Comparison of ENCODE assay signal across 15 cellular contexts in genomic region chr16:65728172-65728571, GRCh38.
DNase-seq lines count a peak whose midpoint lies in the region; ATAC-seq and TF ChIP-seq lines count a peak whose summit lies in the region.
"Had no signal": no experiment of that assay in that cellular context is flagged by ENCODE, and none has a peak within 500 bp of the region (broad histone marks: within the 10 kb centered on the region; RNA-seq: fewer than 3 reads in every experiment).

No MANE protein-coding gene starts in this region.

- H3K9me2 ChIP-seq in GM23338 (ENCODE audit: insufficient read depth), result peaks cover 8% of the 10 kb centered on the region; the same call in 1 of the 2 replicates

- peaks cover 40% of the 10 kb centered on the region for H3K4me1 ChIP-seq in GM23338 (ENCODE audit: insufficient read depth)

- no peaks in the 10 kb centered on the region for H3F3A ChIP-seq in GM23338 (replicated peaks; ENCODE audit: low read depth)

- H2AFZ ChIP-seq in GM23338, result peak overlapping the region; percentile 70

- DNase-seq in GM23338 (ENCODE audit: low spot score) (peak; percentile 51), RPMI7951 (ENCODE audit: low read depth) (peak; percentile 43), NCI-H1694 treated with DMSO at 0.1 percent for 48 hours (lab: John Stamatoyannopoulos, UW) (no peak), EL (no peak), hippocampal formation (lab: John Stamatoyannopoulos, UW) (no peak)
- DNase-seq: activated CD4-positive, alpha-beta T cell treated with anti-CD3 and anti-CD28 coated beads, Interleukin-2, amount 50 U/mL, for 4 hours; activated naive CD4-positive, alpha-beta T cell treated with anti-CD3 and anti-CD28 coated beads for 36 hours; COR-L47; MG63; NCI-H187; OCI-M1 had no signal

- H3K27me3 Mint-ChIP-seq in GM23338 (ENCODE audit: insufficient read depth, low read depth, poor library complexity) (peaks cover 2% of the 10 kb centered on the region), nephron (ENCODE audit: low read depth) (peaks cover 4% of the 10 kb centered on the region)

- no peaks in the 10 kb centered on the region for H3K79me2 ChIP-seq in GM23338 (replicated peaks; ENCODE audit: insufficient read depth)

- no peaks in the 10 kb centered on the region for H3K36me3 ChIP-seq in GM23338 (ENCODE audit: insufficient read depth)
- H3K36me3 ChIP-seq: MG63, thoracic aorta had no signal

- H3K27me3 ChIP-seq in GM23338 (ENCODE audit: insufficient read depth), result no peaks in the 10 kb centered on the region
- H3K27me3 ChIP-seq: MG63 had no signal

- peaks cover 18% of the 10 kb centered on the region for H3K9me3 Mint-ChIP-seq in GM23338
- H3K9me3 Mint-ChIP-seq in nephron, result peaks cover 11% of the 10 kb centered on the region

- no peak overlapping the region for H3K4me3 ChIP-seq in GM23338
- H3K4me3 ChIP-seq: MG63, thoracic aorta had no signal

- no peaks in the 10 kb centered on the region for H4K20me1 ChIP-seq in GM23338 (replicated peaks; ENCODE audit: insufficient read depth)

- TF ChIP-seq CTCF in GM23338 (conservative IDR thresholded peaks at IDR 0.05; ENCODE audit: low read depth in 2 of 2) (no peak), nephron (IDR thresholded peaks at IDR 0.05; ENCODE audit: unreplicated experiment in 3 of 3) (no peak)

- H3K4me1 Mint-ChIP-seq in GM23338 (peaks cover 38% of the 10 kb centered on the region), nephron (peaks cover 50% of the 10 kb centered on the region)

- peak overlapping the region; percentile 60; the same call in 1 of the 2 replicates for H3K27ac ChIP-seq in GM23338 (ENCODE audit: low read depth)
- H3K27ac ChIP-seq: thoracic aorta had no signal

- peak overlapping the region; percentile 60 for H3K4me2 ChIP-seq in GM23338

- ATAC-seq in GM23338, result peak; percentile 82
- peak; percentile 76 for ATAC-seq in esophagus mucosa
- ATAC-seq in HG03135 (IDR thresholded peaks at IDR 0.05; ENCODE audit: unreplicated experiment), result no peak

- H3K27ac Mint-ChIP-seq in GM23338, result peak overlapping the region; percentile 90
- peak overlapping the region; percentile 67 to 87 (median 81) for H3K27ac Mint-ChIP-seq in nephron
- H3K27ac Mint-ChIP-seq: activated naive CD4-positive, alpha-beta T cell treated with anti-CD3 and anti-CD28 coated beads for 36 hours had no signal

- H3K4me3 Mint-ChIP-seq in GM23338 (peak overlapping the region; percentile 14; the same call in 1 of the 3 replicates), nephron (no peak overlapping the region)
- H3K4me3 Mint-ChIP-seq: activated naive CD4-positive, alpha-beta T cell treated with anti-CD3 and anti-CD28 coated beads for 36 hours had no signal

- H3K36me3 Mint-ChIP-seq in GM23338 (ENCODE audit: low read depth) (peaks cover 6% of the 10 kb centered on the region; the same call in 1 of the 3 replicates), nephron (ENCODE audit: low read depth) (no peaks in the 10 kb centered on the region)

TF ChIP-seq in GM23338, 12 proteins besides CTCF, POLR2A, EP300 and RAD21:
- TF ChIP-seq, protein P1, sequence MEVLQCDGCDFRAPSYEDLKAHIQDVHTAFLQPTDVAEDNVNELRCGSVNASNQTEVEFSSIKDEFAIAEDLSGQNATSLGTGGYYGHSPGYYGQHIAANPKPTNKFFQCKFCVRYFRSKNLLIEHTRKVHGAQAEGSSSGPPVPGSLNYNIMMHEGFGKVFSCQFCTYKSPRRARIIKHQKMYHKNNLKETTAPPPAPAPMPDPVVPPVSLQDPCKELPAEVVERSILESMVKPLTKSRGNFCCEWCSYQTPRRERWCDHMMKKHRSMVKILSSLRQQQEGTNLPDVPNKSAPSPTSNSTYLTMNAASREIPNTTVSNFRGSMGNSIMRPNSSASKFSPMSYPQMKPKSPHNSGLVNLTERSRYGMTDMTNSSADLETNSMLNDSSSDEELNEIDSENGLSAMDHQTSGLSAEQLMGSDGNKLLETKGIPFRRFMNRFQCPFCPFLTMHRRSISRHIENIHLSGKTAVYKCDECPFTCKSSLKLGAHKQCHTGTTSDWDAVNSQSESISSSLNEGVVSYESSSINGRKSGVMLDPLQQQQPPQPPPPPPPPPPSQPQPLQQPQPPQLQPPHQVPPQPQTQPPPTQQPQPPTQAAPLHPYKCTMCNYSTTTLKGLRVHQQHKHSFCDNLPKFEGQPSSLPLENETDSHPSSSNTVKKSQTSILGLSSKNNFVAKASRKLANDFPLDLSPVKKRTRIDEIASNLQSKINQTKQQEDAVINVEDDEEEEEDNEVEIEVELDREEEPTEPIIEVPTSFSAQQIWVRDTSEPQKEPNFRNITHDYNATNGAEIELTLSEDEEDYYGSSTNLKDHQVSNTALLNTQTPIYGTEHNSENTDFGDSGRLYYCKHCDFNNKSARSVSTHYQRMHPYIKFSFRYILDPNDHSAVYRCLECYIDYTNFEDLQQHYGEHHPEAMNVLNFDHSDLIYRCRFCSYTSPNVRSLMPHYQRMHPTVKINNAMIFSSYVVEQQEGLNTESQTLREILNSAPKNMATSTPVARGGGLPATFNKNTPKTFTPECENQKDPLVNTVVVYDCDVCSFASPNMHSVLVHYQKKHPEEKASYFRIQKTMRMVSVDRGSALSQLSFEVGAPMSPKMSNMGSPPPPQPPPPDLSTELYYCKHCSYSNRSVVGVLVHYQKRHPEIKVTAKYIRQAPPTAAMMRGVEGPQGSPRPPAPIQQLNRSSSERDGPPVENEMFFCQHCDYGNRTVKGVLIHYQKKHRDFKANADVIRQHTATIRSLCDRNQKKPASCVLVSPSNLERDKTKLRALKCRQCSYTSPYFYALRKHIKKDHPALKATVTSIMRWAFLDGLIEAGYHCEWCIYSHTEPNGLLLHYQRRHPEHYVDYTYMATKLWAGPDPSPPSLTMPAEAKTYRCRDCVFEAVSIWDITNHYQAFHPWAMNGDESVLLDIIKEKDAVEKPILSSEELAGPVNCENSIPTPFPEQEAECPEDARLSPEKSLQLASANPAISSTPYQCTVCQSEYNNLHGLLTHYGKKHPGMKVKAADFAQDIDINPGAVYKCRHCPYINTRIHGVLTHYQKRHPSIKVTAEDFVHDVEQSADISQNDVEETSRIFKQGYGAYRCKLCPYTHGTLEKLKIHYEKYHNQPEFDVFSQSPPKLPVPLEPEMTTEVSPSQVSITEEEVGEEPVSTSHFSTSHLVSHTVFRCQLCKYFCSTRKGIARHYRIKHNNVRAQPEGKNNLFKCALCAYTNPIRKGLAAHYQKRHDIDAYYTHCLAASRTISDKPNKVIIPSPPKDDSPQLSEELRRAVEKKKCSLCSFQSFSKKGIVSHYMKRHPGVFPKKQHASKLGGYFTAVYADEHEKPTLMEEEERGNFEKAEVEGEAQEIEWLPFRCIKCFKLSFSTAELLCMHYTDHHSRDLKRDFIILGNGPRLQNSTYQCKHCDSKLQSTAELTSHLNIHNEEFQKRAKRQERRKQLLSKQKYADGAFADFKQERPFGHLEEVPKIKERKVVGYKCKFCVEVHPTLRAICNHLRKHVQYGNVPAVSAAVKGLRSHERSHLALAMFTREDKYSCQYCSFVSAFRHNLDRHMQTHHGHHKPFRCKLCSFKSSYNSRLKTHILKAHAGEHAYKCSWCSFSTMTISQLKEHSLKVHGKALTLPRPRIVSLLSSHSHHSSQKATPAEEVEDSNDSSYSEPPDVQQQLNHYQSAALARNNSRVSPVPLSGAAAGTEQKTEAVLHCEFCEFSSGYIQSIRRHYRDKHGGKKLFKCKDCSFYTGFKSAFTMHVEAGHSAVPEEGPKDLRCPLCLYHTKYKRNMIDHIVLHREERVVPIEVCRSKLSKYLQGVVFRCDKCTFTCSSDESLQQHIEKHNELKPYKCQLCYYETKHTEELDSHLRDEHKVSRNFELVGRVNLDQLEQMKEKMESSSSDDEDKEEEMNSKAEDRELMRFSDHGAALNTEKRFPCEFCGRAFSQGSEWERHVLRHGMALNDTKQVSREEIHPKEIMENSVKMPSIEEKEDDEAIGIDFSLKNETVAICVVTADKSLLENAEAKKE (CRISPR knock-in tag; IDR thresholded peaks at IDR 0.05), result peak; percentile 73
- TF ChIP-seq, protein P2, sequence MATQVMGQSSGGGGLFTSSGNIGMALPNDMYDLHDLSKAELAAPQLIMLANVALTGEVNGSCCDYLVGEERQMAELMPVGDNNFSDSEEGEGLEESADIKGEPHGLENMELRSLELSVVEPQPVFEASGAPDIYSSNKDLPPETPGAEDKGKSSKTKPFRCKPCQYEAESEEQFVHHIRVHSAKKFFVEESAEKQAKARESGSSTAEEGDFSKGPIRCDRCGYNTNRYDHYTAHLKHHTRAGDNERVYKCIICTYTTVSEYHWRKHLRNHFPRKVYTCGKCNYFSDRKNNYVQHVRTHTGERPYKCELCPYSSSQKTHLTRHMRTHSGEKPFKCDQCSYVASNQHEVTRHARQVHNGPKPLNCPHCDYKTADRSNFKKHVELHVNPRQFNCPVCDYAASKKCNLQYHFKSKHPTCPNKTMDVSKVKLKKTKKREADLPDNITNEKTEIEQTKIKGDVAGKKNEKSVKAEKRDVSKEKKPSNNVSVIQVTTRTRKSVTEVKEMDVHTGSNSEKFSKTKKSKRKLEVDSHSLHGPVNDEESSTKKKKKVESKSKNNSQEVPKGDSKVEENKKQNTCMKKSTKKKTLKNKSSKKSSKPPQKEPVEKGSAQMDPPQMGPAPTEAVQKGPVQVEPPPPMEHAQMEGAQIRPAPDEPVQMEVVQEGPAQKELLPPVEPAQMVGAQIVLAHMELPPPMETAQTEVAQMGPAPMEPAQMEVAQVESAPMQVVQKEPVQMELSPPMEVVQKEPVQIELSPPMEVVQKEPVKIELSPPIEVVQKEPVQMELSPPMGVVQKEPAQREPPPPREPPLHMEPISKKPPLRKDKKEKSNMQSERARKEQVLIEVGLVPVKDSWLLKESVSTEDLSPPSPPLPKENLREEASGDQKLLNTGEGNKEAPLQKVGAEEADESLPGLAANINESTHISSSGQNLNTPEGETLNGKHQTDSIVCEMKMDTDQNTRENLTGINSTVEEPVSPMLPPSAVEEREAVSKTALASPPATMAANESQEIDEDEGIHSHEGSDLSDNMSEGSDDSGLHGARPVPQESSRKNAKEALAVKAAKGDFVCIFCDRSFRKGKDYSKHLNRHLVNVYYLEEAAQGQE (IDR thresholded peaks at IDR 0.05; ENCODE audit: unreplicated experiment), result no peak
- TF ChIP-seq STAT1 (IDR thresholded peaks at IDR 0.05; ENCODE audit: unreplicated experiment), result no peak
- TF ChIP-seq NANOG (IDR thresholded peaks at IDR 0.05; ENCODE audit: borderline replicate concordance), result no peak
TF ChIP-seq in GM23338: peak in this region for 1.

Comparison
In these comparisons a context has a peak if more than half of its experiments do, and no peak if none do; other contexts are left out.
1. DNase-seq: peak in GM23338 (single experiment) and RPMI7951 (single experiment); none in NCI-H1694 treated with DMSO at 0.1 percent for 48 hours (single experiment), EL (single experiment) and hippocampal formation (0 of 2).